1 cellular context compared by ENCODE assay signal in the genomic region with DNA sequence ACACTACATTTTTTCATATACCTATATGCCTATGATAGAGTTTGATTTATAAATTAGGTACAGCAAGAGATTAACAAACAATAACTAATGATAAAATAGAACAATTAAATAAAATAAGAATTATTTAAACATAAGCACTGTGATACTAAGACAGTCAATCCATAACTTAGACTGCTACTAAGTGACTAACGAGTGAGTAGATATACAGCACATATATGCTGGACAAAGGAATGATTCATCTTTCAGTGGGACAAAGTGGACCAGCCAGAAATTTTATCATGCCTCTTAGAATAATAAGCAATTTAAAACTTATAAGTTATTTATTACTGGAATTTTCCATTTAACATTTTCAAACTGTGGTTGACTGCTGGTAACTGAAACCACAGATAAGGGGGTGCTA.
TF ChIP-seq lines count a peak whose summit lies in the region.

No MANE protein-coding gene starts in this region.

TF ChIP-seq in K562, 482 proteins besides CTCF, POLR2A, EP300 and RAD21:
- no peak for TF ChIP-seq POLR3G (IDR thresholded peaks at IDR 0.05; ENCODE audit: extremely low read depth, insufficient read length, insufficient replicate concordance)
- TF ChIP-seq, protein P1, sequence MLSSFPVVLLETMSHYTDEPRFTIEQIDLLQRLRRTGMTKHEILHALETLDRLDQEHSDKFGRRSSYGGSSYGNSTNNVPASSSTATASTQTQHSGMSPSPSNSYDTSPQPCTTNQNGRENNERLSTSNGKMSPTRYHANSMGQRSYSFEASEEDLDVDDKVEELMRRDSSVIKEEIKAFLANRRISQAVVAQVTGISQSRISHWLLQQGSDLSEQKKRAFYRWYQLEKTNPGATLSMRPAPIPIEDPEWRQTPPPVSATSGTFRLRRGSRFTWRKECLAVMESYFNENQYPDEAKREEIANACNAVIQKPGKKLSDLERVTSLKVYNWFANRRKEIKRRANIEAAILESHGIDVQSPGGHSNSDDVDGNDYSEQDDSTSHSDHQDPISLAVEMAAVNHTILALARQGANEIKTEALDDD (IDR thresholded peaks at IDR 0.05), result 0 out of 2 replicates have a peak, but pooled peaks have one; percentile 16
